8 cellular contexts compared by ENCODE assay signal in genomic region chr12:7959278-7960063, GRCh38. TPM values are rescaled to one million over a fixed set of nuclear protein-coding genes. Genes with fewer than 3 reads are reported as not detected.
DNase-seq lines count a peak whose midpoint lies in the region; ATAC-seq and TF ChIP-seq lines count a peak whose summit lies in the region.

No MANE protein-coding gene starts in this region.

- no peaks in the 10 kb centered on the region for H3K36me3 Mint-ChIP-seq in T-cell
- H3K36me3 Mint-ChIP-seq in chondrocyte (ENCODE audit: low read depth): no peaks in the 10 kb centered on the region
- H3K36me3 Mint-ChIP-seq in nephron progenitor cell (ENCODE audit: low read depth): no peaks in the 10 kb centered on the region

- peak; percentile 38 for DNase-seq in GM10248 (ENCODE audit: extremely low spot score)
- peak in 30 of 34 experiments; percentile 8 to 55 (median 36) for DNase-seq in T-cell
- no peak for DNase-seq in chondrocyte (ENCODE audit: low spot score)
- DNase-seq in nephron progenitor cell: no peak
- DNase-seq in COLO829 (ENCODE audit: low spot score): no peak
- no peak for DNase-seq in epidermal melanocyte (ENCODE audit: insufficient read length, low spot score)

- TF ChIP-seq CTCF in GM10248 (IDR thresholded peaks at IDR 0.05; ENCODE audit: control extremely low read depth, extremely low read depth, low read depth, missing control alignments) (no peak), chondrocyte (IDR thresholded peaks at IDR 0.05) (no peak), nephron progenitor cell (IDR thresholded peaks at IDR 0.05) (no peak)

- H3K4me3 Mint-ChIP-seq in T-cell (peak overlapping the region; percentile 81 to 87 (median 84)), chondrocyte (ENCODE audit: unreplicated experiment) (peak overlapping the region; percentile 80), nephron progenitor cell (peak overlapping the region; percentile 88)

- POLR2A ChIA-PET in GM10248 (lab: Yijun Ruan, JAX): interaction anchor here (0.6 to 3.6 kb wide), 2 partner anchors 24 to 39 kb away, joined by 3 to 63 read pairs; partner anchors contain the start of gene SLC2A3
- POLR2A ChIA-PET in T-cell (lab: Charles Lee): interaction anchor here (1.1 to 6.2 kb wide), 5 partner anchors 11 to 26 kb away, joined by 6 to 296 read pairs (median 31); partner anchors contain the start of gene SLC2A3 (in 2 of the 2)

- no peaks in the 10 kb centered on the region for H3K9me3 Mint-ChIP-seq in T-cell
- no peaks in the 10 kb centered on the region for H3K9me3 Mint-ChIP-seq in chondrocyte (ENCODE audit: low read depth)
- H3K9me3 Mint-ChIP-seq in nephron progenitor cell: no peaks in the 10 kb centered on the region

- CTCF ChIA-PET in GM10248 (lab: Yijun Ruan, JAX) (interaction anchor here (1.1 to 3.7 kb wide), 10 partner anchors 11 to 100 kb away, joined by 3 to 38 read pairs (median 6); partner anchors contain the start of gene SLC2A3), T-cell (lab: Charles Lee) (interaction anchor here (0.6 to 7.9 kb wide), 8 partner anchors 11 to 1675 kb away, joined by 3 to 222 read pairs (median 8); partner anchors contain the start of gene SLC2A3 (in 2 of the 2))

- H3K27ac Mint-ChIP-seq in T-cell: peak overlapping the region; percentile 92 to 93
- peak overlapping the region; percentile 45 for H3K27ac Mint-ChIP-seq in chondrocyte (ENCODE audit: unreplicated experiment)
- peak overlapping the region; percentile 93 for H3K27ac Mint-ChIP-seq in nephron progenitor cell

- ATAC-seq in HG02852 (IDR thresholded peaks at IDR 0.05; ENCODE audit: unreplicated experiment): peak; percentile 58
- peak; percentile 42 to 57 (median 55) for ATAC-seq in T-cell (replicated peaks in 1 of 4)
- ATAC-seq in HG03520 (IDR thresholded peaks at IDR 0.05; ENCODE audit: unreplicated experiment): no peak

- H3K27me3 Mint-ChIP-seq in T-cell (no peaks in the 10 kb centered on the region), chondrocyte (ENCODE audit: low read depth) (no peaks in the 10 kb centered on the region), nephron progenitor cell (ENCODE audit: low read depth, poor library complexity) (no peaks in the 10 kb centered on the region)

- peaks cover 38 to 52% (median 42%) of the 10 kb centered on the region in 3 donors for H3K4me1 Mint-ChIP-seq in T-cell
- peaks cover 24% of the 10 kb centered on the region for H3K4me1 Mint-ChIP-seq in chondrocyte (ENCODE audit: low read depth)
- peaks cover 43% of the 10 kb centered on the region for H3K4me1 Mint-ChIP-seq in nephron progenitor cell

RNA-seq across cellular contexts. Expression of gene SLC2A3, which starts 23.5 kb away (rescaled TPM):
- total RNA-seq in T-cell (100 to 1,000 TPM; 125 to 803 (median 160) TPM), chondrocyte (28.6 to 82.7 TPM (median 75.2 TPM) in 3 replicates)

Comparison
In these comparisons a context has a peak if more than half of its experiments do, and no peak if none do; other contexts are left out.
1. DNase-seq: peak in GM10248 (single experiment) and T-cell (30 of 34); none in chondrocyte (single experiment), nephron progenitor cell (single experiment), COLO829 (single experiment) and epidermal melanocyte (single experiment).
2. Peak in every context shown above with its lines, with median percentiles within 50 percentile points of each other: H3K27ac Mint-ChIP-seq and H3K4me3 Mint-ChIP-seq.